In genomic region chr17:75899353-75899752, GRCh38 we compare ENCODE assay signal across 15 cellular contexts. TPM values are rescaled to one million over a fixed set of nuclear protein-coding genes. Genes with fewer than 3 reads are reported as not detected.
DNase-seq lines count a peak whose midpoint lies in the region; ATAC-seq and TF ChIP-seq lines count a peak whose summit lies in the region.
"Had no signal": no experiment of that assay in that cellular context is flagged by ENCODE, and none has a peak within 500 bp of the region (broad histone marks: within the 10 kb centered on the region; RNA-seq: fewer than 3 reads in every experiment).

No MANE protein-coding gene starts in this region.

- no peak for ATAC-seq in GM23338
- no peak for ATAC-seq in HG02763 (IDR thresholded peaks at IDR 0.05; ENCODE audit: unreplicated experiment)
- ATAC-seq in HG02852 (IDR thresholded peaks at IDR 0.05; ENCODE audit: unreplicated experiment) = no peak
- ATAC-seq: CD8-positive, alpha-beta T cell; HCT116 had no signal

- no peak overlapping the region for H2AFZ ChIP-seq in GM23338

- H3K9me2 ChIP-seq in GM23338 (ENCODE audit: insufficient read depth) = no peaks in the 10 kb centered on the region

- TF ChIP-seq CTCF in GM23338 (conservative IDR thresholded peaks at IDR 0.05; ENCODE audit: low read depth in 2 of 2) (no peak), endodermal cell (conservative IDR thresholded peaks at IDR 0.05) (no peak), neural crest cell (conservative IDR thresholded peaks at IDR 0.05) (no peak), spleen (IDR thresholded peaks at IDR 0.05 in 8 of 11, conservative IDR thresholded peaks at IDR 0.05 in 3 of 11) (no peak)

- H3K27ac ChIP-seq in GM23338 (ENCODE audit: low read depth) (peak overlapping the region; percentile 39; the same call in 1 of the 2 replicates), endodermal cell (ENCODE audit: low read depth, low read length) (no peak overlapping the region), spleen (no peak overlapping the region)
- H3K27ac ChIP-seq: 22Rv1 had no signal

- H3K9ac ChIP-seq in endodermal cell (ENCODE audit: extremely low read depth, low read length, poor library complexity, severe bottlenecking) = no peak overlapping the region

- H3K4me2 ChIP-seq in GM23338 = no peak overlapping the region

- H3K36me3 ChIP-seq in GM23338 (ENCODE audit: insufficient read depth) (peaks cover 13% of the 10 kb centered on the region), endodermal cell (ENCODE audit: control insufficient read depth, insufficient read depth, low read length) (peaks cover 43% of the 10 kb centered on the region), spleen (peaks cover 0 to 61% (median 48%) of the 10 kb centered on the region in 6 donors)

- intact Hi-C loops in spleen (cut with DNase I; ENCODE audit: low total_unique reads) = no loop called here

- H3K4me3 ChIP-seq in GM23338 (no peak overlapping the region), endodermal cell (ENCODE audit: low read length) (no peak overlapping the region), spleen (no peak overlapping the region)

- H3K4me3 Mint-ChIP-seq in GM23338 (no peak overlapping the region), endodermal cell (no peak overlapping the region), neural crest cell (peak overlapping the region; percentile 51)
- H3K4me3 Mint-ChIP-seq: CD14-positive monocyte; CD8-positive, alpha-beta T cell had no signal

- no peaks in the 10 kb centered on the region for H3K9me3 ChIP-seq in endodermal cell (ENCODE audit: control insufficient read depth, low read length)
- H3K9me3 ChIP-seq in spleen = no peaks in the 10 kb centered on the region

- H3K9me3 Mint-ChIP-seq in GM23338 (no peaks in the 10 kb centered on the region), endodermal cell (no peaks in the 10 kb centered on the region), neural crest cell (no peaks in the 10 kb centered on the region)
- H3K9me3 Mint-ChIP-seq: CD8-positive, alpha-beta T cell had no signal

- peaks cover 18% of the 10 kb centered on the region for H3K4me1 Mint-ChIP-seq in GM23338
- H3K4me1 Mint-ChIP-seq in endodermal cell = peaks cover 17% of the 10 kb centered on the region
- peaks cover 24% of the 10 kb centered on the region for H3K4me1 Mint-ChIP-seq in neural crest cell

- TF ChIP-seq POLR2A in spleen (IDR thresholded peaks at IDR 0.05) = no peak

- H4K20me1 ChIP-seq in GM23338 (replicated peaks; ENCODE audit: insufficient read depth) = peaks cover 6% of the 10 kb centered on the region; the same call in 1 of the 2 replicates

- peaks cover 44% of the 10 kb centered on the region for H3K36me3 Mint-ChIP-seq in GM23338 (ENCODE audit: low read depth)
- H3K36me3 Mint-ChIP-seq in endodermal cell (ENCODE audit: low read depth) = peaks cover 28% of the 10 kb centered on the region
- H3K36me3 Mint-ChIP-seq in neural crest cell (ENCODE audit: low read depth) = peaks cover 4% of the 10 kb centered on the region

- WGBS in endodermal cell (ENCODE audit: insufficient coverage in 1 of 2, insufficient read length in 1 of 2), 2 experiments = 95 to 98% methylated on average over 7 to 13 of the region's 13 CpGs
- 90 to 96% (median 93%) methylated on average over 13 of the region's 13 CpGs for WGBS in spleen, 5 donors

- H3K27ac Mint-ChIP-seq in GM23338 (no peak overlapping the region), endodermal cell (no peak overlapping the region), neural crest cell (ENCODE audit: unreplicated experiment) (no peak overlapping the region)
- H3K27ac Mint-ChIP-seq: CD8-positive, alpha-beta T cell had no signal

- H3K27me3 ChIP-seq in GM23338 (ENCODE audit: insufficient read depth) (no peaks in the 10 kb centered on the region), endodermal cell (ENCODE audit: control insufficient read depth, insufficient read depth, low read length, poor library complexity, severe bottlenecking) (no peaks in the 10 kb centered on the region), spleen (replicated peaks in 1 of 7) (no peaks in the 10 kb centered on the region)

- H3K27me3 Mint-ChIP-seq in GM23338 (ENCODE audit: insufficient read depth, low read depth, poor library complexity) (peaks cover 10% of the 10 kb centered on the region), endodermal cell (ENCODE audit: insufficient read depth) (no peaks in the 10 kb centered on the region), neural crest cell (ENCODE audit: low read depth) (peaks cover 6% of the 10 kb centered on the region)

- peaks cover 24% of the 10 kb centered on the region for H3K4me1 ChIP-seq in GM23338 (ENCODE audit: insufficient read depth)
- peaks cover 12% of the 10 kb centered on the region for H3K4me1 ChIP-seq in endodermal cell (ENCODE audit: control insufficient read depth, insufficient read depth, low read length)
- H3K4me1 ChIP-seq in spleen = peaks cover 19 to 63% (median 39%) of the 10 kb centered on the region in 6 donors

- peaks cover 44% of the 10 kb centered on the region for H3F3A ChIP-seq in GM23338 (replicated peaks; ENCODE audit: low read depth)

- DNase-seq in GM23338 (ENCODE audit: low spot score) = no peak
- peak; percentile 45 for DNase-seq in endodermal cell
- DNase-seq in neural crest cell (ENCODE audit: low read depth, low spot score) = no peak
- DNase-seq in spleen = peak; percentile 71
- no peak for DNase-seq in cortex of kidney (lab: John Stamatoyannopoulos, UW)
- no peak for DNase-seq in NCI-H1436 treated with DMSO at 0.1 percent for 48 hours (lab: John Stamatoyannopoulos, UW)
- DNase-seq: CD8-positive, alpha-beta T cell; COR-L47; DND-41; GDM1 had no signal

- peaks cover 30% of the 10 kb centered on the region for H3K79me2 ChIP-seq in GM23338 (replicated peaks; ENCODE audit: insufficient read depth)

TF ChIP-seq in GM23338, 12 proteins besides CTCF, POLR2A, EP300 and RAD21 (continues in another document):
- TF ChIP-seq ETS1 (IDR thresholded peaks at IDR 0.05) (no peak), CREB1 (CRISPR knock-in tag; IDR thresholded peaks at IDR 0.05; ENCODE audit: low read depth) (no peak), NANOG (IDR thresholded peaks at IDR 0.05; ENCODE audit: borderline replicate concordance) (no peak)

RNA-seq across cellular contexts. Expression of gene TRIM65, which starts 2.6 kb away (rescaled TPM):
- 53.8 and 54.0 TPM in 2 replicates for total RNA-seq in GM23338 (2014; rRNA removed; shearing (Covaris generic))
- polyA plus RNA-seq in GM23338 (2016; fragmentation: Nextera tagmentation; extraction: Ambion mirVana) = 13.8 and 15.0 TPM in 2 replicates
- 10 to 100 TPM; 27.4 to 35.3 TPM for total RNA-seq in endodermal cell
- 21.3 TPM for polyA plus RNA-seq in endodermal cell (2013, experiment 1 of 2)
- polyA plus RNA-seq in endodermal cell (2013, experiment 2 of 2) = 20.3 TPM
- 23.3 and 27.4 TPM in 2 replicates for total RNA-seq in neural crest cell
- total RNA-seq in spleen = 10 to 100 TPM; 20.0 to 26.5 (median 23.5) TPM
- polyA plus RNA-seq in spleen = 10 to 100 TPM in 2 of 3 donors, 1 to 10 TPM in 1; 9.0 to 28.2 (median 11.6) TPM

RNA-seq across cellular contexts. Expression of gene MRPL38, which starts 5.3 kb away (rescaled TPM):
- 47.2 and 63.6 TPM in 2 replicates for total RNA-seq in GM23338 (2014; rRNA removed; shearing (Covaris generic))
- polyA plus RNA-seq in GM23338 (2016; fragmentation: Nextera tagmentation; extraction: Ambion mirVana) (86.7 and 90.0 TPM in 2 replicates), spleen (10 to 100 TPM; 59.3 to 90.3 (median 80.8) TPM)
- total RNA-seq in endodermal cell (100 to 1,000 TPM; 103 to 118 TPM), neural crest cell (111 and 115 TPM in 2 replicates), spleen (10 to 100 TPM; 40.1 to 90.6 (median 74.7) TPM)
- 67.6 TPM for polyA plus RNA-seq in endodermal cell (2013, experiment 1 of 2)
- polyA plus RNA-seq in endodermal cell (2013, experiment 2 of 2) = 60.8 TPM

RNA-seq across cellular contexts. Expression of gene TRIM47, which starts 21.0 kb away (rescaled TPM):
- 9.9 and 12.5 TPM in 2 replicates for total RNA-seq in GM23338 (2014; rRNA removed; shearing (Covaris generic))
- polyA plus RNA-seq in GM23338 (2016; fragmentation: Nextera tagmentation; extraction: Ambion mirVana) (7.2 TPM in 2 replicates), spleen (10 to 100 TPM; 28.1 to 42.0 (median 28.4) TPM)
- total RNA-seq in endodermal cell (1 to 10 TPM; 1.6 to 2.7 TPM), neural crest cell (0.91 and 1.9 TPM in 2 replicates), spleen (10 to 100 TPM; 30.8 to 73.8 (median 38.5) TPM)
- 1.4 TPM for polyA plus RNA-seq in endodermal cell (2013, experiment 1 of 2)
- 0.62 TPM for polyA plus RNA-seq in endodermal cell (2013, experiment 2 of 2)
- polyA plus RNA-seq: CD14-positive monocyte had no signal

RNA-seq across cellular contexts. Expression of gene FBF1, which starts 41.5 kb away (rescaled TPM):
- 11.8 and 17.4 TPM in 2 replicates for total RNA-seq in GM23338 (2014; rRNA removed; shearing (Covaris generic))
- 8.8 and 9.7 TPM in 2 replicates for polyA plus RNA-seq in GM23338 (2016; fragmentation: Nextera tagmentation; extraction: Ambion mirVana)
- total RNA-seq in endodermal cell = 10 to 100 TPM; 25.9 to 39.1 TPM
- polyA plus RNA-seq in endodermal cell (2013, experiment 1 of 2) = 16.8 TPM
- polyA plus RNA-seq in endodermal cell (2013, experiment 2 of 2) = 13.0 TPM
- total RNA-seq in neural crest cell = 21.7 and 25.9 TPM in 2 replicates
- 10 to 100 TPM in 4 of 7 donors, 1 to 10 TPM in 3; 7.7 to 16.0 (median 10.3) TPM for total RNA-seq in spleen
- 10 to 100 TPM in 1 of 3 donors, 1 to 10 TPM in 2; 5.2 to 14.4 (median 7.3) TPM for polyA plus RNA-seq in spleen

RNA-seq across cellular contexts. Expression of gene WBP2, which starts 44.2 kb away (rescaled TPM):
- 34.9 and 36.2 TPM in 2 replicates for total RNA-seq in GM23338 (2014; rRNA removed; shearing (Covaris generic))
- polyA plus RNA-seq in GM23338 (2016; fragmentation: Nextera tagmentation; extraction: Ambion mirVana) = 59.5 and 63.5 TPM in 2 replicates
- 10 to 100 TPM; 74.3 to 82.7 TPM for total RNA-seq in endodermal cell
- 89.2 TPM for polyA plus RNA-seq in endodermal cell (2013, experiment 1 of 2)
- 87.4 TPM for polyA plus RNA-seq in endodermal cell (2013, experiment 2 of 2)
- 49.3 and 53.3 TPM in 2 replicates for total RNA-seq in neural crest cell
- total RNA-seq in spleen = 100 to 1,000 TPM in 4 of 7 donors, 10 to 100 TPM in 3; 46.7 to 144 (median 125) TPM
- 100 to 1,000 TPM in 1 of 3 donors, 10 to 100 TPM in 2; 70.2 to 104 (median 74.1) TPM for polyA plus RNA-seq in spleen

Comparison
In these comparisons a context has a peak if more than half of its experiments do, and no peak if none do; other contexts are left out.
1. DNase-seq: peak in endodermal cell (single experiment) and spleen (single experiment); none in GM23338 (single experiment), neural crest cell (single experiment), cortex of kidney (single experiment) and NCI-H1436 treated with DMSO at 0.1 percent for 48 hours (single experiment).